ENCODE assay signal across 1 cellular context in the genomic region with DNA sequence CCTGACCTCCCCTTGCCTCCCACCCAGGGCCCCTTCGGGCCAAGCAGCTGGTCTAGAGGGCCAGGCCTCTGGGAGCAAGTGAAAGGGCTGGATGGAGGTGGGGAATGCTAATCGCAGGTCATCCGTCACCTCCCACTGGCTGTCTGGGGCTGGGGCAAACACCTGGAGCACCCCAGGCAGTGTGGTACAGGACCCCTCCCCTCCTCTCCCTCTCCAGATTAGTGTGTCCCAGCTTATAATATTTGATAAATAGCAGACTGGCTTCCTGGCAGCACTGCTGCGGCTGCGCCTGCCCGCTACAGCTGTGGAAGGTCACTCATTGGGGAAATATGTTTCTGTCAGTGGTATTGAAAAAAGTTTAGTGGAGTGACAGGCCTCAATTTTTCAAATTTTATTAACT.
TF ChIP-seq lines count a peak whose summit lies in the region.

No MANE protein-coding gene starts in this region.

TF ChIP-seq in H1, 55 proteins besides CTCF, POLR2A, EP300 and RAD21:
- TF ChIP-seq HDAC2 (IDR thresholded peaks at IDR 0.05; ENCODE audit: borderline replicate concordance in 1 of 2, low read depth in 2 of 2, low read length in 2 of 2): no peak
- TF ChIP-seq SUZ12 (IDR thresholded peaks at IDR 0.05; ENCODE audit: low read length): no peak
- no peak for TF ChIP-seq SP2 (IDR thresholded peaks at IDR 0.05; ENCODE audit: low read length)
- no peak for TF ChIP-seq TBP (IDR thresholded peaks at IDR 0.05; ENCODE audit: low read depth, low read length)
- no peak for TF ChIP-seq ASH2L (IDR thresholded peaks at IDR 0.05; ENCODE audit: low read length)
- TF ChIP-seq BACH1 (IDR thresholded peaks at IDR 0.05; ENCODE audit: low read length): no peak
- no peak for TF ChIP-seq RFX5 (IDR thresholded peaks at IDR 0.05; ENCODE audit: borderline replicate concordance, low read depth, low read length)
TF ChIP-seq in H1: peak in this region for 0.
